In genomic region chr20:8876381-8876780, GRCh38 we compare ENCODE assay signal across 28 cellular contexts.
"Had no signal": no experiment of that assay in that cellular context is flagged by ENCODE, and none has a peak within 500 bp of the region (broad histone marks: within the 10 kb centered on the region; RNA-seq: fewer than 3 reads in every experiment).

No MANE protein-coding gene starts in this region.

- H3K4me3 ChIP-seq: cardiac muscle cell, SK-N-MC had no signal

- DNase-seq: activated CD4-positive, alpha-beta T cell treated with anti-CD3 and anti-CD28 coated beads for 4 hours; activated CD8-positive, alpha-beta memory T cell treated with anti-CD3 and anti-CD28 coated beads, Interleukin-2, amount 50 U/mL, for 4 hours; activated CD8-positive, alpha-beta T cell treated with anti-CD3 and anti-CD28 coated beads for 36 hours; activated gamma-delta T cell treated with Interleukin-2 at 50 U/mL for 16 hours; activated naive CD4-positive, alpha-beta T cell treated with anti-CD3 and anti-CD28 coated beads, Interleukin-2, amount 10 ng/mL, durations not matched to agents 7 days and 5 days; activated naive CD8-positive, alpha-beta T cell treated with anti-CD3 and anti-CD28 coated beads for 36 hours; activated T-cell treated with anti-CD3 and anti-CD28 coated beads, Interleukin-2, amount 50 U/mL, for 72 hours; brain microvascular endothelial cell; Kasumi-1; NCI-H1092; NCI-H1417; NCI-H1930; NCI-H2107; NCI-H2171 treated with DMSO at 0.1 percent for 48 hours; NCI-H226; NCI-H526 treated with DMSO at 0.1 percent for 48 hours; NK-92 treated with Interleukin-12 subunit alpha and Interleukin-12 subunit beta, amount 100 ng/mL, for 24 hours; OCI-M1; RPMI8226; T-cell; T-helper 2 cell; T1000; WERI-Rb-1 had no signal

- FAIRE-seq: TTC549 had no signal

- ATAC-seq: activated CD8-positive, alpha-beta T cell treated with anti-CD3 and anti-CD28 coated beads for 36 hours; activated T-cell treated with anti-CD3 and anti-CD28 coated beads, Interleukin-2, amount 50 U/mL, for 72 hours; Panc1; Right ventricle myocardium inferior; T-cell had no signal

- H3K27ac ChIP-seq: brain microvascular endothelial cell, cardiac muscle cell, SK-N-MC, WERI-Rb-1 had no signal
